ENCODE assay signal across 19 cellular contexts in genomic region chr3:195176776-195177175, GRCh38.
A peak's percentile ranks its signal among the peaks of the same experiment; 100 is the strongest.
DNase-seq lines count a peak whose midpoint lies in the region; TF ChIP-seq lines count a peak whose summit lies in the region.
"Had no signal": no experiment of that assay in that cellular context is flagged by ENCODE, and none has a peak within 500 bp of the region (broad histone marks: within the 10 kb centered on the region; RNA-seq: fewer than 3 reads in every experiment).

No MANE protein-coding gene starts in this region.

- no peaks in the 10 kb centered on the region for H3K9me3 Mint-ChIP-seq in endodermal cell

- H3K4me1 Mint-ChIP-seq in endodermal cell = peaks cover 9% of the 10 kb centered on the region

- no peak overlapping the region for H3K9ac ChIP-seq in endodermal cell (ENCODE audit: extremely low read depth, low read length, poor library complexity, severe bottlenecking)
- H3K9ac ChIP-seq: GM23248 had no signal

- 93 to 100% methylated on average over 3 to 12 of the region's 12 CpGs for WGBS in endodermal cell (ENCODE audit: insufficient coverage in 1 of 2, insufficient read length in 1 of 2), 2 experiments
- 95 to 97% methylated on average over 12 of the region's 12 CpGs for WGBS in sigmoid colon, 2 donors

- no peak for TF ChIP-seq EP300 in sigmoid colon (IDR thresholded peaks at IDR 0.05)

- H3K36me3 Mint-ChIP-seq in endodermal cell (ENCODE audit: low read depth) = peaks cover 30% of the 10 kb centered on the region

- intact Hi-C loops in sigmoid colon (cut with DNase I) = no loop called here

- no peak overlapping the region for H3K27ac Mint-ChIP-seq in endodermal cell

- peaks cover 4% of the 10 kb centered on the region for H3K4me1 ChIP-seq in endodermal cell (ENCODE audit: control insufficient read depth, insufficient read depth, low read length)
- H3K4me1 ChIP-seq in sigmoid colon = peaks cover 0 to 42% (median 33%) of the 10 kb centered on the region in 4 donors
- no peaks in the 10 kb centered on the region for H3K4me1 ChIP-seq in SJCRH30
- H3K4me1 ChIP-seq: A549 had no signal

- H3K27me3 ChIP-seq in endodermal cell (ENCODE audit: control insufficient read depth, insufficient read depth, low read length, poor library complexity, severe bottlenecking) (no peaks in the 10 kb centered on the region), sigmoid colon (no peaks in the 10 kb centered on the region), SJCRH30 (no peaks in the 10 kb centered on the region)
- H3K27me3 ChIP-seq: BE2C had no signal

- no peak for TF ChIP-seq CTCF in endodermal cell (conservative IDR thresholded peaks at IDR 0.05)
- TF ChIP-seq CTCF in sigmoid colon (IDR thresholded peaks at IDR 0.05) = no peak

- peak; percentile 52 for DNase-seq in activated effector memory CD4-positive, alpha-beta T cell treated with anti-CD3 and anti-CD28 coated beads, Interleukin-2, amount 50 U/mL, for 16 hours
- no peak for DNase-seq in activated effector memory CD4-positive, alpha-beta T cell treated with Interleukin-2 at 50 U/mL for 16 hours
- DNase-seq in endodermal cell (peak; percentile 24), sigmoid colon (peak; percentile 40), DMS153 (lab: John Stamatoyannopoulos, UW) (no peak), SJCRH30 (no peak)
- DNase-seq: 8988T; ACHN; AML-193; BE2C; C1 segment of cervical spinal cord; Calu3; CD4-positive, alpha-beta memory T cell; COR-L47; DND-41; GM23248; H7; HCEC 1CT had no signal

- H3K4me3 Mint-ChIP-seq in endodermal cell = no peak overlapping the region
- H3K4me3 Mint-ChIP-seq: CD4-positive, alpha-beta memory T cell had no signal

- no peaks in the 10 kb centered on the region for H3K27me3 Mint-ChIP-seq in endodermal cell (ENCODE audit: insufficient read depth)
- H3K27me3 Mint-ChIP-seq: CD4-positive, alpha-beta memory T cell had no signal

- H3K9me3 ChIP-seq in endodermal cell (ENCODE audit: control insufficient read depth, low read length) (no peaks in the 10 kb centered on the region), sigmoid colon (no peaks in the 10 kb centered on the region), SJCRH30 (replicated peaks) (no peaks in the 10 kb centered on the region)
- H3K9me3 ChIP-seq: A549, BE2C had no signal

- H3K27ac ChIP-seq in endodermal cell (ENCODE audit: low read depth, low read length) = no peak overlapping the region
- H3K27ac ChIP-seq in sigmoid colon = no peak overlapping the region
- H3K27ac ChIP-seq in SJCRH30 = no peak overlapping the region
- H3K27ac ChIP-seq: A549, GM23248 had no signal

- H3K36me3 ChIP-seq in endodermal cell (ENCODE audit: control insufficient read depth, insufficient read depth, low read length) (no peaks in the 10 kb centered on the region), sigmoid colon (no peaks in the 10 kb centered on the region), SJCRH30 (no peaks in the 10 kb centered on the region)
- H3K36me3 ChIP-seq: BE2C had no signal

- no peak for TF ChIP-seq POLR2A in sigmoid colon (IDR thresholded peaks at IDR 0.05)

- H3K4me3 ChIP-seq in endodermal cell (ENCODE audit: low read length) (no peak overlapping the region), sigmoid colon (no peak overlapping the region), SJCRH30 (no peak overlapping the region)
- H3K4me3 ChIP-seq: A549, GM23248 had no signal

Comparison
In these comparisons a context has a peak if more than half of its experiments do, and no peak if none do; other contexts are left out.
1. DNase-seq: peak in activated effector memory CD4-positive, alpha-beta T cell treated with anti-CD3 and anti-CD28 coated beads, Interleukin-2, amount 50 U/mL, for 16 hours (single experiment), endodermal cell (single experiment) and sigmoid colon (single experiment); none in activated effector memory CD4-positive, alpha-beta T cell treated with Interleukin-2 at 50 U/mL for 16 hours (single experiment), DMS153 (single experiment) and SJCRH30 (0 of 2).